ENCODE assay signal across 7 cellular contexts in the genomic region with DNA sequence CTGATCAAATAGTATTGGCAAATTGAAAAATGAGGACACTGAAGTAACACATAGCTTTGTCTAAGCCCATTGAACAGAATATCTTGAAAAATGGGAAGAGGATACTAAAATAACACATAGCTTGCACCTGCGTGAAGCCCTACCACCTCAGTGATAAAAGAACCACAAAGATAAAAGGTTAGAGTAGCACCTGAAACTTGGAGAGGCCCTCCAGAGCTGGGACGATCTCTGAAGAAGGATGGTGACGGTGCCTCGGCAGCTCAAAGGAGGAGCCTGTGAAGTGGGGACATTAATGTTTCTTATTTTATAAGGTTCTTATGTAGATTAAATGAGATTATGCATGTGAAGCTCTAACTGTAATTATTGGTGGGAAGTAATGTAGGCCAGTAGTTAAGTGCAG.
"Had no signal": no experiment of that assay in that cellular context is flagged by ENCODE, and none has a peak within 500 bp of the region (broad histone marks: within the 10 kb centered on the region; RNA-seq: fewer than 3 reads in every experiment).

No MANE protein-coding gene starts in this region.

- ATAC-seq: HepG2 had no signal

- H3K9me3 Mint-ChIP-seq: H9, IgD-negative memory B cell had no signal

- H2AFZ ChIP-seq: GM23248 had no signal

- H3K4me3 ChIP-seq: GM23248 had no signal

- H3K27ac ChIP-seq: GM23248, HL-60 had no signal

- H3K36me3 Mint-ChIP-seq: IgD-negative memory B cell had no signal

- DNase-seq: GM23248, H9, HCEC 1CT, KBM-7 had no signal

- H3K4me3 Mint-ChIP-seq: H9, IgD-negative memory B cell had no signal

- H3K9ac ChIP-seq: GM23248 had no signal
